ENCODE assay signal across 18 cellular contexts in genomic region chr10:28715246-28715645, GRCh38. TPM values are rescaled to one million over a fixed set of nuclear protein-coding genes. Genes with fewer than 3 reads are reported as not detected.
DNase-seq lines count a peak whose midpoint lies in the region; ATAC-seq and TF ChIP-seq lines count a peak whose summit lies in the region.
"Had no signal": no experiment of that assay in that cellular context is flagged by ENCODE, and none has a peak within 500 bp of the region (broad histone marks: within the 10 kb centered on the region; RNA-seq: fewer than 3 reads in every experiment).

No MANE protein-coding gene starts in this region.

- no peak overlapping the region for H3K4me3 Mint-ChIP-seq in natural killer cell
- H3K4me3 Mint-ChIP-seq in activated naive CD4-positive, alpha-beta T cell treated with anti-CD3 and anti-CD28 coated beads for 36 hours: no peak overlapping the region
- H3K4me3 Mint-ChIP-seq: CD14-positive monocyte; CD4-positive, alpha-beta T cell; CD8-positive, alpha-beta memory T cell; GM23338 had no signal

- peaks cover 9 to 10% of the 10 kb centered on the region in 2 donors for H3K27me3 Mint-ChIP-seq in natural killer cell (ENCODE audit: low read depth in 2 of 2)
- peaks cover 6% of the 10 kb centered on the region for H3K27me3 Mint-ChIP-seq in activated naive CD4-positive, alpha-beta T cell treated with anti-CD3 and anti-CD28 coated beads for 36 hours (ENCODE audit: low read depth)

- H3K4me1 Mint-ChIP-seq in natural killer cell: no peaks in the 10 kb centered on the region
- H3K4me1 Mint-ChIP-seq in activated naive CD4-positive, alpha-beta T cell treated with anti-CD3 and anti-CD28 coated beads for 36 hours (ENCODE audit: low read depth): no peaks in the 10 kb centered on the region
- H3K4me1 Mint-ChIP-seq: CD14-positive monocyte; CD8-positive, alpha-beta memory T cell had no signal

- no peak overlapping the region for H3K27ac Mint-ChIP-seq in natural killer cell
- H3K27ac Mint-ChIP-seq in activated naive CD4-positive, alpha-beta T cell treated with anti-CD3 and anti-CD28 coated beads for 36 hours: no peak overlapping the region
- H3K27ac Mint-ChIP-seq: CD14-positive monocyte; CD4-positive, alpha-beta T cell; CD8-positive, alpha-beta memory T cell; GM23338 had no signal

- no peak for TF ChIP-seq CTCF in AG10803 (conservative IDR thresholded peaks at IDR 0.05; ENCODE audit: low read length)
- no peak for TF ChIP-seq CTCF in HEK293 (tag by site-specific recombination; IDR thresholded peaks at IDR 0.05)
- no peak for TF ChIP-seq CTCF in natural killer cell (IDR thresholded peaks at IDR 0.05)

- CTCF ChIA-PET in HEK293 (lab: Yijun Ruan, JAX): no interaction called here
- CTCF ChIA-PET in activated naive CD4-positive, alpha-beta T cell treated with anti-CD3 and anti-CD28 coated beads for 36 hours (lab: Charles Lee): interaction anchor here (0.6 kb wide), 1 partner anchor 589 kb away, joined by 4 read pairs; no protein-coding TSS in a partner anchor

- H3K4me3 ChIP-seq in AG10803 (ENCODE audit: low read length) (no peak overlapping the region), HEK293 (ENCODE audit: low read depth, low read length) (no peak overlapping the region)
- H3K4me3 ChIP-seq: BLaER1 treated with 17β-estradiol and CSF1 and Interleukin-3, amounts not matched to agents 10 nM and 100 nM; GM23338; HAP-1 had no signal

- intact Hi-C loops in natural killer cell (cut with micrococcal nuclease): no loop called here
- intact Hi-C loops in activated naive CD4-positive, alpha-beta T cell treated with anti-CD3 and anti-CD28 coated beads for 36 hours (cut with micrococcal nuclease): no loop called here

- H3K9me3 Mint-ChIP-seq in natural killer cell: no peaks in the 10 kb centered on the region
- H3K9me3 Mint-ChIP-seq in activated naive CD4-positive, alpha-beta T cell treated with anti-CD3 and anti-CD28 coated beads for 36 hours: no peaks in the 10 kb centered on the region
- H3K9me3 Mint-ChIP-seq: CD4-positive, alpha-beta T cell; GM23338 had no signal

- H3K4me1 ChIP-seq in HEK293 (ENCODE audit: control insufficient read depth, insufficient read depth, low read length): peaks cover 10% of the 10 kb centered on the region
- H3K4me1 ChIP-seq: BE2C had no signal

- POLR2A ChIA-PET in HEK293 (lab: Yijun Ruan, JAX): no interaction called here

- ATAC-seq in natural killer cell: no peak
- ATAC-seq: GM23338 had no signal

- H3K36me3 Mint-ChIP-seq in natural killer cell: no peaks in the 10 kb centered on the region
- no peaks in the 10 kb centered on the region for H3K36me3 Mint-ChIP-seq in activated naive CD4-positive, alpha-beta T cell treated with anti-CD3 and anti-CD28 coated beads for 36 hours (ENCODE audit: low read depth)
- H3K36me3 Mint-ChIP-seq: CD14-positive monocyte; CD8-positive, alpha-beta memory T cell had no signal

- H3K36me3 ChIP-seq in HEK293 (ENCODE audit: control insufficient read depth in 2 of 2, insufficient read depth in 1 of 2, low read length in 2 of 2): no peaks in the 10 kb centered on the region
- H3K36me3 ChIP-seq: BE2C; BLaER1 treated with 17β-estradiol and CSF1 and Interleukin-3, amounts not matched to agents 10 nM and 100 nM; HAP-1 had no signal

- no peaks in the 10 kb centered on the region for H3K9me3 ChIP-seq in HEK293 (ENCODE audit: control insufficient read depth, insufficient read depth, low read depth, low read length)
- H3K9me3 ChIP-seq: BE2C, HAP-1 had no signal

- DNase-seq in AG10803 (ENCODE audit: low read depth): peak; percentile 22
- peak; percentile 53 for DNase-seq in fibroblast of gingiva (ENCODE audit: low read depth)
- DNase-seq in natural killer cell: no peak
- DNase-seq in activated naive CD4-positive, alpha-beta T cell treated with anti-CD3 and anti-CD28 coated beads for 36 hours: no peak
- no peak for DNase-seq in LoVo (ENCODE audit: low spot score)
- DNase-seq: AML-193; BE2C; CD4-positive, alpha-beta T cell; CD8-positive, alpha-beta memory T cell; DMS 273 treated with DMSO at 0.1 percent for 48 hours; DMS79; EL; GF-D8 had no signal

- peak overlapping the region; percentile 13; the same call in 1 of the 2 replicates for H3K27ac ChIP-seq in HEK293 (ENCODE audit: extremely low read depth, low read depth, low read length)
- H3K27ac ChIP-seq: BLaER1 treated with 17β-estradiol and CSF1 and Interleukin-3, amounts not matched to agents 10 nM and 100 nM had no signal

TF ChIP-seq in HEK293, 187 proteins besides CTCF, POLR2A, EP300 and RAD21:
- TF ChIP-seq BCL11B (tag by site-specific recombination; IDR thresholded peaks at IDR 0.05; ENCODE audit: low read depth) (no peak), ZNF37A (tag by site-specific recombination; IDR thresholded peaks at IDR 0.05) (no peak), ZBTB11 (tag by site-specific recombination; conservative IDR thresholded peaks at IDR 0.05; ENCODE audit: low read depth) (no peak), OSR2 (tag by site-specific recombination; IDR thresholded peaks at IDR 0.05) (peak; percentile 40; the same call in 1 of the 2 replicates), OVOL3 (tag by site-specific recombination; IDR thresholded peaks at IDR 0.05) (no peak), FEZF1 (tag by site-specific recombination; IDR thresholded peaks at IDR 0.05) (0 out of 2 replicates have a peak, but pooled peaks have one; percentile 15)

RNA-seq across cellular contexts. Expression of gene BAMBI, which starts 37.9 kb away (rescaled TPM):
- total RNA-seq in natural killer cell: under 1 TPM; 0.70 to 0.95 (median 0.94) TPM
- total RNA-seq in activated naive CD4-positive, alpha-beta T cell treated with anti-CD3 and anti-CD28 coated beads for 36 hours: under 1 TPM; 0.57 to 0.59 TPM

Comparison
In these comparisons a context has a peak if more than half of its experiments do, and no peak if none do; other contexts are left out.
1. DNase-seq: peak in AG10803 (single experiment) and fibroblast of gingiva (single experiment); none in natural killer cell (single experiment), activated naive CD4-positive, alpha-beta T cell treated with anti-CD3 and anti-CD28 coated beads for 36 hours (single experiment) and LoVo (single experiment).